17 cellular contexts compared by ENCODE assay signal in genomic region chr5:158802941-158803341, GRCh38.
DNase-seq lines count a peak whose midpoint lies in the region; ATAC-seq and TF ChIP-seq lines count a peak whose summit lies in the region.
"Had no signal": no experiment of that assay in that cellular context is flagged by ENCODE, and none has a peak within 500 bp of the region (broad histone marks: within the 10 kb centered on the region; RNA-seq: fewer than 3 reads in every experiment).

No MANE protein-coding gene starts in this region.

- in situ Hi-C loops in IMR-90 (cut with MboI; ENCODE audit: low sequenced_read_pairs) = no loop called here

- TF ChIP-seq CTCF in IMR-90 (conservative IDR thresholded peaks at IDR 0.05; ENCODE audit: low read depth, low read length) (no peak), coronary artery (IDR thresholded peaks at IDR 0.05) (no peak), thoracic aorta (IDR thresholded peaks at IDR 0.05) (no peak)

- no peak overlapping the region for H2BK120ac ChIP-seq in IMR-90 (ENCODE audit: low read depth, low read length)
- no peak overlapping the region for H2BK120ac ChIP-seq in trophoblast cell (ENCODE audit: insufficient read depth, low read length, poor library complexity)

- H3K9me3 ChIP-seq in IMR-90 (ENCODE audit: control insufficient read depth, insufficient read depth, low read length) = no peaks in the 10 kb centered on the region
- no peaks in the 10 kb centered on the region for H3K9me3 ChIP-seq in thoracic aorta
- H3K9me3 ChIP-seq in trophoblast cell (ENCODE audit: insufficient read depth, low read depth, low read length) = no peaks in the 10 kb centered on the region
- H3K9me3 ChIP-seq: mucosa of descending colon, tibial nerve had no signal

- H2BK12ac ChIP-seq in trophoblast cell (ENCODE audit: low read length) = no peak overlapping the region

- no CpG with 5 or more reads among the region's 6 CpGs for WGBS in IMR-90 (ENCODE audit: extremely low coverage in 2 of 2, insufficient read length in 1 of 2), 2 experiments
- WGBS in trophoblast cell (ENCODE audit: extremely low coverage, insufficient coverage, insufficient read length) = no CpG with 5 or more reads among the region's 6 CpGs

- H3K4me1 ChIP-seq in IMR-90 (ENCODE audit: control insufficient read depth, insufficient read depth, low read length) = no peaks in the 10 kb centered on the region
- H3K4me1 ChIP-seq in thoracic aorta (ENCODE audit: control insufficient read depth in 1 of 2, low read depth in 2 of 2) = peaks cover 32 to 69% of the 10 kb centered on the region in 2 donors
- H3K4me1 ChIP-seq in trophoblast cell (ENCODE audit: control insufficient read depth in 1 of 2, insufficient read depth in 2 of 2, low read length in 2 of 2) = no peaks in the 10 kb centered on the region

- H2AK5ac ChIP-seq in IMR-90 (ENCODE audit: low read depth, low read length) = no peak overlapping the region
- H2AK5ac ChIP-seq in trophoblast cell (ENCODE audit: low read length) = no peak overlapping the region

- no peak overlapping the region for H3K27ac ChIP-seq in IMR-90 (ENCODE audit: insufficient read depth, low read length)
- peak overlapping the region; percentile 65 to 73 for H3K27ac ChIP-seq in coronary artery
- H3K27ac ChIP-seq in thoracic aorta = peak overlapping the region; percentile 57 to 74
- H3K27ac ChIP-seq in trophoblast cell (ENCODE audit: low read depth, low read length) = no peak overlapping the region

- H3K4me2 ChIP-seq in IMR-90 (ENCODE audit: low read depth, low read length) (no peak overlapping the region), trophoblast cell (ENCODE audit: low read length) (no peak overlapping the region)

- H3K18ac ChIP-seq in IMR-90 (ENCODE audit: low read depth, low read length) (no peak overlapping the region), trophoblast cell (ENCODE audit: low read length) (no peak overlapping the region)

- TF ChIP-seq RAD21 in IMR-90 (IDR thresholded peaks at IDR 0.05; ENCODE audit: low read length) = no peak

- H3K79me2 ChIP-seq in trophoblast cell (ENCODE audit: control insufficient read depth, insufficient read depth, low read length, poor library complexity) = no peaks in the 10 kb centered on the region

- H4K12ac ChIP-seq in trophoblast cell (ENCODE audit: low read depth, low read length) = no peak overlapping the region

- no peak overlapping the region for H2BK5ac ChIP-seq in IMR-90 (ENCODE audit: low read depth, low read length, poor library complexity, severe bottlenecking)
- H2BK5ac ChIP-seq in trophoblast cell (ENCODE audit: low read depth, low read length, poor library complexity) = no peak overlapping the region

- no peak for TF ChIP-seq POLR2A in IMR-90 (IDR thresholded peaks at IDR 0.05; ENCODE audit: low read depth, low read length)

- H2BK15ac ChIP-seq in IMR-90 (ENCODE audit: low read depth, low read length) = no peak overlapping the region

- no TSS peak for BruUV-seq in IMR-90 (replicated peaks; lab: Mats Ljungman, UMichigan)

- no peak overlapping the region for H4K91ac ChIP-seq in IMR-90 (ENCODE audit: insufficient read depth, low read depth, low read length)
- H4K91ac ChIP-seq in trophoblast cell (ENCODE audit: low read depth, low read length) = no peak overlapping the region

- intact Hi-C loops in IMR-90 (cut with micrococcal nuclease) = no loop called here

- H3K14ac ChIP-seq in IMR-90 (replicated peaks; ENCODE audit: low read depth, low read length) (no peak overlapping the region), trophoblast cell (ENCODE audit: low read length) (no peak overlapping the region)

- H3K79me1 ChIP-seq in IMR-90 (ENCODE audit: low read depth in 1 of 2, low read length in 2 of 2) (no peaks in the 10 kb centered on the region), trophoblast cell (ENCODE audit: low read length) (no peaks in the 10 kb centered on the region)

- H2AFZ ChIP-seq in IMR-90 (replicated peaks; ENCODE audit: low read length, poor library complexity) (no peak overlapping the region), trophoblast cell (ENCODE audit: insufficient read depth, low read length, poor library complexity) (no peak overlapping the region)

- H2BK20ac ChIP-seq in IMR-90 (ENCODE audit: low read depth, low read length) = no peak overlapping the region

- H3K9me1 ChIP-seq in IMR-90 (ENCODE audit: insufficient read depth, low read length) = no peaks in the 10 kb centered on the region

- no peak overlapping the region for H3K9ac ChIP-seq in IMR-90 (ENCODE audit: low read depth, low read length)
- no peak overlapping the region for H3K9ac ChIP-seq in trophoblast cell (ENCODE audit: low read length)

- H3K56ac ChIP-seq in IMR-90 (ENCODE audit: extremely low read depth, insufficient read depth, low read length) = no peak overlapping the region

- H3K36me3 ChIP-seq in IMR-90 (ENCODE audit: control insufficient read depth, insufficient read depth, low read length) = no peaks in the 10 kb centered on the region
- H3K36me3 ChIP-seq in thoracic aorta = no peaks in the 10 kb centered on the region
- H3K36me3 ChIP-seq in trophoblast cell (ENCODE audit: control insufficient read depth in 1 of 2, insufficient read depth in 2 of 2, low read length in 2 of 2) = no peaks in the 10 kb centered on the region
- H3K36me3 ChIP-seq: tibial nerve had no signal

- CTCF ChIA-PET in IMR-90 (lab: Yijun Ruan, JAX) = interaction anchor here (0.6 to 0.7 kb wide), 2 partner anchors 16 to 740 kb away, joined by 3 read pairs; no protein-coding TSS in a partner anchor

- H4K20me1 ChIP-seq in IMR-90 (ENCODE audit: insufficient read depth, low read length) = no peaks in the 10 kb centered on the region

- DNase-seq in IMR-90 (peak; percentile 3), coronary artery (ENCODE audit: low spot score) (no peak), medulla oblongata (ENCODE audit: extremely low spot score) (peak; percentile 18), thoracic aorta (ENCODE audit: low spot score) (no peak), NOMO-1 (lab: John Stamatoyannopoulos, UW; ENCODE audit: unreplicated experiment in 2 of 2) (no peak), trophoblast cell (no peak)
- DNase-seq: activated CD4-positive, alpha-beta T cell treated with anti-CD3 and anti-CD28 coated beads for 48 hours; activated naive CD8-positive, alpha-beta T cell treated with anti-CD3 and anti-CD28 coated beads, Interleukin-2, amount 50 U/mL, for 24 hours; activated T-cell treated with anti-CD3 and anti-CD28 coated beads, Interleukin-2, amount 50 U/mL, for 1 hour; CD8-positive, alpha-beta memory T cell; foreskin melanocyte; H7; mucosa of descending colon; NCI-H1092 treated with DMSO at 0.1 percent for 48 hours; NCI-H2227 treated with DMSO at 0.1 percent for 48 hours had no signal

- H3K4me3 ChIP-seq in IMR-90 (ENCODE audit: insufficient read depth, low read depth, low read length) (no peak overlapping the region), coronary artery (peak overlapping the region; percentile 48), thoracic aorta (peak overlapping the region; percentile 46), trophoblast cell (ENCODE audit: low read depth, low read length) (no peak overlapping the region)
- H3K4me3 ChIP-seq: mucosa of descending colon, tibial nerve had no signal

- H3K27me3 ChIP-seq in IMR-90 (ENCODE audit: control insufficient read depth, insufficient read depth, low read length) (no peaks in the 10 kb centered on the region), thoracic aorta (replicated peaks; ENCODE audit: insufficient read depth) (no peaks in the 10 kb centered on the region), trophoblast cell (ENCODE audit: insufficient read depth, low read length) (no peaks in the 10 kb centered on the region)
- H3K27me3 ChIP-seq: tibial nerve had no signal

- H4K5ac ChIP-seq in IMR-90 (ENCODE audit: low read depth, low read length) = no peak overlapping the region

- dilution Hi-C loops in IMR-90 (cut with HindIII; ENCODE audit: low sequenced_read_pairs, unreplicated experiment) = no loop called here

- no peak overlapping the region for H3K4ac ChIP-seq in IMR-90 (ENCODE audit: low read depth, low read length)
- H3K4ac ChIP-seq in trophoblast cell (ENCODE audit: low read depth, low read length) = no peak overlapping the region

- H2AK9ac ChIP-seq in IMR-90 (replicated peaks; ENCODE audit: low read depth, low read length, poor library complexity) = no peak overlapping the region

- H3K23ac ChIP-seq in IMR-90 (ENCODE audit: low read depth, low read length) = no peak overlapping the region
- no peak overlapping the region for H3K23ac ChIP-seq in trophoblast cell (ENCODE audit: low read length)

- POLR2A ChIA-PET in IMR-90 (lab: Charles Lee; ENCODE audit: unreplicated experiment) = no interaction called here

- H4K8ac ChIP-seq in IMR-90 (ENCODE audit: low read depth in 2 of 2, low read length in 2 of 2) (no peak overlapping the region), trophoblast cell (ENCODE audit: low read depth, low read length) (no peak overlapping the region)

- ATAC-seq in IMR-90 (ENCODE audit: low read depth) = no peak
- peak; percentile 34 for ATAC-seq in thoracic aorta (ENCODE audit: insufficient number of reproducible peaks, low FRiP score, low read depth)
- no peak for ATAC-seq in HG02678 (IDR thresholded peaks at IDR 0.05; ENCODE audit: unreplicated experiment)
- ATAC-seq: activated naive CD8-positive, alpha-beta T cell treated with anti-CD3 and anti-CD28 coated beads, Interleukin-2, amount 50 U/mL, for 24 hours; mucosa of descending colon had no signal

TF ChIP-seq in IMR-90, 13 proteins besides CTCF, POLR2A, EP300 and RAD21 (continues in another document):
- TF ChIP-seq ELK1 (IDR thresholded peaks at IDR 0.05; ENCODE audit: borderline replicate concordance, low read depth, low read length) = no peak
- no peak for TF ChIP-seq MAZ (IDR thresholded peaks at IDR 0.05; ENCODE audit: borderline replicate concordance, low read depth, low read length)
- no peak for TF ChIP-seq MAFK (IDR thresholded peaks at IDR 0.05; ENCODE audit: low read depth, low read length)
- TF ChIP-seq FOS (IDR thresholded peaks at IDR 0.05; ENCODE audit: low read depth, low read length) = no peak
- TF ChIP-seq RCOR1 (IDR thresholded peaks at IDR 0.05; ENCODE audit: insufficient replicate concordance, low read length) = no peak
- no peak for TF ChIP-seq RFX5 (IDR thresholded peaks at IDR 0.05; ENCODE audit: low read depth, low read length)
- no peak for TF ChIP-seq SMC3 (IDR thresholded peaks at IDR 0.05; ENCODE audit: low read depth, low read length)
- no peak for TF ChIP-seq CHD1 (IDR thresholded peaks at IDR 0.05; ENCODE audit: low read depth, low read length)
- TF ChIP-seq MXI1 (IDR thresholded peaks at IDR 0.05; ENCODE audit: borderline replicate concordance, low read depth, low read length) = no peak
- no peak for TF ChIP-seq NFE2L2 (IDR thresholded peaks at IDR 0.05; ENCODE audit: low read depth, low read length)

Comparison
In these comparisons a context has a peak if more than half of its experiments do, and no peak if none do; other contexts are left out.
1. DNase-seq: peak in IMR-90 (single experiment) and medulla oblongata (single experiment); none in coronary artery (single experiment), thoracic aorta (single experiment), NOMO-1 (0 of 2) and trophoblast cell (0 of 2).
2. H3K27ac ChIP-seq: peak in coronary artery (2 of 2) and thoracic aorta (2 of 2); none in IMR-90 (single experiment) and trophoblast cell (single experiment).
3. H3K4me3 ChIP-seq: peak in coronary artery (single experiment) and thoracic aorta (single experiment); none in IMR-90 (single experiment) and trophoblast cell (single experiment).